In the genomic region with DNA sequence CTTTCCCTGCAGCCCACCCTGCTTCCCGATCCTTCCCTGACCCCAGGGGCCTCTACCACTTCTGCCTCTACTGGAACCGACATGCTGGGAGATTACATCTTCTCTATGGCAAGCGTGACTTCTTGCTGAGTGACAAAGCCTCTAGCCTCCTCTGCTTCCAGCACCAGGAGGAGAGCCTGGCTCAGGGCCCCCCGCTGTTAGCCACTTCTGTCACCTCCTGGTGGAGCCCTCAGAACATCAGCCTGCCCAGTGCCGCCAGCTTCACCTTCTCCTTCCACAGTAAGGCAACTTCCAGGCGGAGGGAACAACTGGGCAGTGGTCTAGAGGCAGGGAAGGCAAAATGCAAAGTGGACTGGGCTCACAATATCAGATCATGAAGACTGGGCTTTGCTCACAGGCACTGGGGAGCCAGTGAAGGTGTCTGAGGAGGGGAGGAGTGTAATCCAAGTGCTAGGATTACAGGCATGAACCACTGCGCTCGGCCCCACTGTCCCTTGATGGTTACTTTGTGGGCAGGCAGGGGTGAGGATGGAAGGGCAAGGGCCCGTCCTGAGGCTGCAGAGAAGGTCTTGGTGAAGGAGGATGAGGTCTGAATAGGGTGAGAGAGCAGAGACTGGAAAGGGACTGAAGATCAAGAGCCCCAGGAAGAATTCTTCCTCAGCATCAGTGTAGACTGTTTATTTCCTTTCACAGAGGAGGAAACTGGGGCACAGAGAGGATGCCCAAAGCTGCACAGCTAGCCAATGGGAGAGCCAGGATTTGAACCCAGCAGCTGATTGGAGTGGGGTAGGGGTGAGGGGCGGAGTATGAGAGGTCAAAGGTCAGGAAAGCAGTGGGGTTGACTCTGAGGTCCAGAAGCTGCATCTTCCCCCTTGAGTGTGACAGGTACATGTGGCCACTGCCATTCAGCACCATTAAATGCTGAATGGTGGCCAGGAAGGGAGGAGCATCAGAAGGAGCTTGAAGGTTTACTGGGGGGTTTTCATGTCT, we compare ENCODE assay signal across 16 cellular contexts. TPM values are rescaled to one million over a fixed set of nuclear protein-coding genes. Genes with fewer than 3 reads are reported as not detected.
DNase-seq lines count a peak whose midpoint lies in the region; ATAC-seq and TF ChIP-seq lines count a peak whose summit lies in the region.
"Had no signal": no experiment of that assay in that cellular context is flagged by ENCODE, and none has a peak within 500 bp of the region (broad histone marks: within the 10 kb centered on the region; RNA-seq: fewer than 3 reads in every experiment).

No MANE protein-coding gene starts in this region.

- no peak for ATAC-seq in HG02610 (IDR thresholded peaks at IDR 0.05; ENCODE audit: unreplicated experiment)
- ATAC-seq: activated T-cell treated with anti-CD3 and anti-CD28 coated beads, Interleukin-2, amount 50 U/mL, for 4 hours; psoas muscle had no signal

- peaks cover 37% of the 10 kb centered on the region for H3K4me1 Mint-ChIP-seq in activated CD4-positive, alpha-beta T cell treated with anti-CD3 and anti-CD28 coated beads, Interleukin-2, amount 10 ng/mL, durations not matched to agents 7 days and 5 days
- H3K4me1 Mint-ChIP-seq in activated T-helper 2 cell treated with anti-CD3 and anti-CD28 coated beads, Interferon-gamma antibody, Interleukin-2, Interleukin-4, amounts not matched to agents 10 μg/mL and 5 μg/mL and 100 μg/mL, durations not matched to agents 14 hours and 24 hours and 36 hours (ENCODE audit: low read depth): peaks cover 23% of the 10 kb centered on the region
- no peaks in the 10 kb centered on the region for H3K4me1 Mint-ChIP-seq in nephron

- peak overlapping the region; percentile 62 for H3K27ac Mint-ChIP-seq in activated CD4-positive, alpha-beta T cell treated with anti-CD3 and anti-CD28 coated beads, Interleukin-2, amount 10 ng/mL, durations not matched to agents 7 days and 5 days
- H3K27ac Mint-ChIP-seq in activated T-helper 2 cell treated with anti-CD3 and anti-CD28 coated beads, Interferon-gamma antibody, Interleukin-2, Interleukin-4, amounts not matched to agents 10 μg/mL and 5 μg/mL and 100 μg/mL, durations not matched to agents 14 hours and 24 hours and 36 hours: no peak overlapping the region
- peak overlapping the region in 2 of 3 experiments; percentile 3 to 38 for H3K27ac Mint-ChIP-seq in nephron

- H3K79me2 ChIP-seq in GM23248 (ENCODE audit: insufficient read depth): no peaks in the 10 kb centered on the region

- H2AFZ ChIP-seq in GM23248: no peak overlapping the region

- H3F3A ChIP-seq in GM23248 (ENCODE audit: insufficient read depth): no peaks in the 10 kb centered on the region

- no peaks in the 10 kb centered on the region for H3K9me3 ChIP-seq in GM23248 (ENCODE audit: low read depth)
- H3K9me3 ChIP-seq: psoas muscle had no signal

- no peaks in the 10 kb centered on the region for H4K20me1 ChIP-seq in GM23248 (ENCODE audit: insufficient read depth)

- H3K4me3 Mint-ChIP-seq in activated CD4-positive, alpha-beta T cell treated with anti-CD3 and anti-CD28 coated beads, Interleukin-2, amount 10 ng/mL, durations not matched to agents 7 days and 5 days: no peak overlapping the region
- no peak overlapping the region for H3K4me3 Mint-ChIP-seq in activated T-helper 2 cell treated with anti-CD3 and anti-CD28 coated beads, Interferon-gamma antibody, Interleukin-2, Interleukin-4, amounts not matched to agents 10 μg/mL and 5 μg/mL and 100 μg/mL, durations not matched to agents 14 hours and 24 hours and 36 hours (ENCODE audit: low read depth)
- H3K4me3 Mint-ChIP-seq in nephron: no peak overlapping the region
- H3K4me3 Mint-ChIP-seq: activated T-cell treated with anti-CD3 and anti-CD28 coated beads, Interleukin-2, amount 50 U/mL, for 4 hours had no signal

- H3K27ac ChIP-seq in GM23248: no peak overlapping the region
- H3K27ac ChIP-seq: psoas muscle had no signal

- H3K27me3 ChIP-seq in GM23248 (replicated peaks; ENCODE audit: insufficient read depth): no peaks in the 10 kb centered on the region

- in situ Hi-C loops in KBM-7 (cut with MboI; ENCODE audit: low pct_unique_long_range_greater_than_20kb, low sequenced_read_pairs): no loop called here
- in situ Hi-C loops in GM23248 (cut with MboI): no loop called here

- intact Hi-C loops in activated T-helper 2 cell treated with anti-CD3 and anti-CD28 coated beads, Interferon-gamma antibody, Interleukin-2, Interleukin-4, amounts not matched to agents 10 μg/mL and 5 μg/mL and 100 μg/mL, durations not matched to agents 14 hours and 24 hours and 36 hours (cut with micrococcal nuclease): no loop called here

- TF ChIP-seq CTCF in nephron (IDR thresholded peaks at IDR 0.05; ENCODE audit: unreplicated experiment in 3 of 3): no peak

- CTCF ChIA-PET in activated CD4-positive, alpha-beta T cell treated with anti-CD3 and anti-CD28 coated beads, Interleukin-2, amount 10 ng/mL, durations not matched to agents 7 days and 5 days (lab: Charles Lee): interaction anchor here (0.5 to 3.5 kb wide), 5 partner anchors 12 to 77 kb away, joined by 3 to 17 read pairs (median 6); no protein-coding TSS in a partner anchor

- no peak overlapping the region for H3K4me2 ChIP-seq in GM23248 (ENCODE audit: unreplicated experiment)

- no peaks in the 10 kb centered on the region for H3K36me3 Mint-ChIP-seq in activated CD4-positive, alpha-beta T cell treated with anti-CD3 and anti-CD28 coated beads, Interleukin-2, amount 10 ng/mL, durations not matched to agents 7 days and 5 days (ENCODE audit: low read depth)
- H3K36me3 Mint-ChIP-seq in activated T-helper 2 cell treated with anti-CD3 and anti-CD28 coated beads, Interferon-gamma antibody, Interleukin-2, Interleukin-4, amounts not matched to agents 10 μg/mL and 5 μg/mL and 100 μg/mL, durations not matched to agents 14 hours and 24 hours and 36 hours (ENCODE audit: low read depth): no peaks in the 10 kb centered on the region
- H3K36me3 Mint-ChIP-seq in nephron (ENCODE audit: low read depth): no peaks in the 10 kb centered on the region

- POLR2A ChIA-PET in activated CD4-positive, alpha-beta T cell treated with anti-CD3 and anti-CD28 coated beads, Interleukin-2, amount 10 ng/mL, durations not matched to agents 7 days and 5 days (lab: Charles Lee): no interaction called here

- no peak overlapping the region for H3K9ac ChIP-seq in GM23248

- no peak overlapping the region for H3K4me3 ChIP-seq in GM23248
- H3K4me3 ChIP-seq: psoas muscle had no signal

- WGBS in GM23248 (ENCODE audit: low coverage in 1 of 2, low lambda C conversion rate in 2 of 2, missing lambda C conversion rate in 2 of 2), 2 experiments: 78 to 80% methylated on average over 10 of the region's 10 CpGs

- no peaks in the 10 kb centered on the region for H3K9me3 Mint-ChIP-seq in activated CD4-positive, alpha-beta T cell treated with anti-CD3 and anti-CD28 coated beads, Interleukin-2, amount 10 ng/mL, durations not matched to agents 7 days and 5 days
- no peaks in the 10 kb centered on the region for H3K9me3 Mint-ChIP-seq in activated T-helper 2 cell treated with anti-CD3 and anti-CD28 coated beads, Interferon-gamma antibody, Interleukin-2, Interleukin-4, amounts not matched to agents 10 μg/mL and 5 μg/mL and 100 μg/mL, durations not matched to agents 14 hours and 24 hours and 36 hours
- no peaks in the 10 kb centered on the region for H3K9me3 Mint-ChIP-seq in nephron
- H3K9me3 Mint-ChIP-seq: activated T-cell treated with anti-CD3 and anti-CD28 coated beads, Interleukin-2, amount 50 U/mL, for 4 hours had no signal

- peaks cover 8% of the 10 kb centered on the region for H3K4me1 ChIP-seq in GM23248 (ENCODE audit: insufficient read depth)
- H3K4me1 ChIP-seq: psoas muscle had no signal

- peak; percentile 60 for DNase-seq in activated CD4-positive, alpha-beta T cell treated with anti-CD3 and anti-CD28 coated beads, Interleukin-2, amount 10 ng/mL, durations not matched to agents 7 days and 5 days
- no peak for DNase-seq in activated CD4-positive, alpha-beta T cell treated with anti-CD3 and anti-CD28 coated beads, Interleukin-2, amount 50 U/mL, for 4 hours
- DNase-seq in KBM-7: peak; percentile 58
- peak; percentile 33 for DNase-seq in activated T-helper 2 cell treated with anti-CD3 and anti-CD28 coated beads, Interferon-gamma antibody, Interleukin-2, Interleukin-4, amounts not matched to agents 10 μg/mL and 5 μg/mL and 100 μg/mL, durations not matched to agents 14 hours and 24 hours and 36 hours (ENCODE audit: low spot score)
- no peak for DNase-seq in GM23248
- no peak for DNase-seq in HuH-7 (ENCODE audit: low spot score)
- DNase-seq: activated T-cell treated with anti-CD3 and anti-CD28 coated beads, Interleukin-2, amount 50 U/mL, for 4 hours; DMS53; Kasumi-1; NCI-H187 treated with DMSO at 0.1 percent for 48 hours; psoas muscle; stimulated activated CD8-positive, alpha-beta memory T cell treated with anti-CD3 and anti-CD28 coated beads, Interleukin-4, amount 100 ng/mL, for 48 hours had no signal

- H3K9me2 ChIP-seq in GM23248 (ENCODE audit: insufficient read depth): no peaks in the 10 kb centered on the region

- no peaks in the 10 kb centered on the region for H3K27me3 Mint-ChIP-seq in activated CD4-positive, alpha-beta T cell treated with anti-CD3 and anti-CD28 coated beads, Interleukin-2, amount 10 ng/mL, durations not matched to agents 7 days and 5 days
- H3K27me3 Mint-ChIP-seq in activated T-helper 2 cell treated with anti-CD3 and anti-CD28 coated beads, Interferon-gamma antibody, Interleukin-2, Interleukin-4, amounts not matched to agents 10 μg/mL and 5 μg/mL and 100 μg/mL, durations not matched to agents 14 hours and 24 hours and 36 hours (ENCODE audit: low read depth): peaks cover 2% of the 10 kb centered on the region
- peaks cover 11% of the 10 kb centered on the region for H3K27me3 Mint-ChIP-seq in nephron (ENCODE audit: low read depth)

- H3K36me3 ChIP-seq in GM23248 (ENCODE audit: low read depth): no peaks in the 10 kb centered on the region

RNA-seq across cellular contexts. Expression of a gene that starts 16.5 kb away (rescaled TPM):
- not detected for total RNA-seq in activated CD4-positive, alpha-beta T cell treated with anti-CD3 and anti-CD28 coated beads, Interleukin-2, amount 10 ng/mL, durations not matched to agents 7 days and 5 days
- total RNA-seq in activated T-helper 2 cell treated with anti-CD3 and anti-CD28 coated beads, Interferon-gamma antibody, Interleukin-2, Interleukin-4, amounts not matched to agents 10 μg/mL and 5 μg/mL and 100 μg/mL, durations not matched to agents 14 hours and 24 hours and 36 hours: not detected in 2 replicates
- total RNA-seq in GM23248 (2014; rRNA removed; shearing (Covaris generic)): not detected in 2 replicates
- not detected in 2 replicates for polyA plus RNA-seq in GM23248 (2016; fragmentation: Nextera tagmentation; extraction: Ambion mirVana)
- total RNA-seq: activated T-cell treated with anti-CD3 and anti-CD28 coated beads, Interleukin-2, amount 50 U/mL, for 4 hours; frontal cortex had no signal
- polyA plus RNA-seq: AG04450 had no signal

RNA-seq across cellular contexts. Expression of a gene that starts 23.2 kb away (rescaled TPM):
- 1 to 10 TPM; 2.2 to 2.9 TPM for total RNA-seq in activated CD4-positive, alpha-beta T cell treated with anti-CD3 and anti-CD28 coated beads, Interleukin-2, amount 10 ng/mL, durations not matched to agents 7 days and 5 days
- total RNA-seq in activated T-helper 2 cell treated with anti-CD3 and anti-CD28 coated beads, Interferon-gamma antibody, Interleukin-2, Interleukin-4, amounts not matched to agents 10 μg/mL and 5 μg/mL and 100 μg/mL, durations not matched to agents 14 hours and 24 hours and 36 hours: 1.8 and 1.9 TPM in 2 replicates
- total RNA-seq in GM23248 (2014; rRNA removed; shearing (Covaris generic)): 0.54 and 0.89 TPM in 2 replicates
- polyA plus RNA-seq in GM23248 (2016; fragmentation: Nextera tagmentation; extraction: Ambion mirVana): 0.58 and 1.2 TPM in 2 replicates

RNA-seq across cellular contexts. Expression of a gene that starts 43.0 kb away (rescaled TPM):
- not detected for total RNA-seq in activated CD4-positive, alpha-beta T cell treated with anti-CD3 and anti-CD28 coated beads, Interleukin-2, amount 10 ng/mL, durations not matched to agents 7 days and 5 days
- total RNA-seq in activated T-helper 2 cell treated with anti-CD3 and anti-CD28 coated beads, Interferon-gamma antibody, Interleukin-2, Interleukin-4, amounts not matched to agents 10 μg/mL and 5 μg/mL and 100 μg/mL, durations not matched to agents 14 hours and 24 hours and 36 hours: not detected in 2 replicates
- not detected in 2 replicates for total RNA-seq in GM23248 (2014; rRNA removed; shearing (Covaris generic))
- polyA plus RNA-seq in GM23248 (2016; fragmentation: Nextera tagmentation; extraction: Ambion mirVana): not detected in 2 replicates
- total RNA-seq: activated T-cell treated with anti-CD3 and anti-CD28 coated beads, Interleukin-2, amount 50 U/mL, for 4 hours; psoas muscle had no signal
- polyA plus RNA-seq: AG04450, psoas muscle had no signal

Comparison
In these comparisons a context has a peak if more than half of its experiments do, and no peak if none do; other contexts are left out.
1. DNase-seq: peak in activated CD4-positive, alpha-beta T cell treated with anti-CD3 and anti-CD28 coated beads, Interleukin-2, amount 10 ng/mL, durations not matched to agents 7 days and 5 days (single experiment), KBM-7 (single experiment) and activated T-helper 2 cell treated with anti-CD3 and anti-CD28 coated beads, Interferon-gamma antibody, Interleukin-2, Interleukin-4, amounts not matched to agents 10 μg/mL and 5 μg/mL and 100 μg/mL, durations not matched to agents 14 hours and 24 hours and 36 hours (single experiment); none in activated CD4-positive, alpha-beta T cell treated with anti-CD3 and anti-CD28 coated beads, Interleukin-2, amount 50 U/mL, for 4 hours (0 of 2), GM23248 (single experiment) and HuH-7 (single experiment).